ENCODE assay signal across 24 cellular contexts in the genomic region with DNA sequence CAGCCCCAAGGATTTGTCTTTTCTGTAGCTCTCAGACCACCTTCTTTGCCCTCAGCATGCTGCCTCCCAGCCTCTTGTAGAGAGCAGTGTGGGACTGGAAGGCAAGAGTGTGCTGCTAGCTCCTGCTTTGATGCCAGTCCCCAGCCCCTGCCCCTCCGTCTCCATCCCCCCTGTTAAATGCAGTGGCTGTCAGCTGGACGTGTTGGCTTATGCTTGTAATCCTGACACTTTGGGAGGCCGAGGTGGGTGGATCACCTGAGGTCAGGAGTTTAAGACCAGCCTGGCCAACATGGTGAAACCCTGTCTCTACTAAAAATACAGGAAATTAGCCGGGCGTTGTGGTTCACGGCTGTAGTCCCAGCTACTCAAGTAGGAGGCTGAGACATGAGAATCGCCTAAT. TPM values are rescaled to one million over a fixed set of nuclear protein-coding genes. Genes with fewer than 3 reads are reported as not detected.
"Had no signal": no experiment of that assay in that cellular context is flagged by ENCODE, and none has a peak within 500 bp of the region (broad histone marks: within the 10 kb centered on the region; RNA-seq: fewer than 3 reads in every experiment).

No MANE protein-coding gene starts in this region.

- H3K27me3 ChIP-seq: esophagus muscularis mucosa, foreskin keratinocyte, gastroesophageal sphincter, heart left ventricle, hepatocyte, left lung, neural progenitor cell, transverse colon, upper lobe of right lung, uterus had no signal

- ATAC-seq: foreskin keratinocyte; gastroesophageal sphincter; heart left ventricle; left lung; lower lobe of right lung; naive thymus-derived CD8-positive, alpha-beta T cell; psoas muscle; right cardiac atrium; upper lobe of right lung had no signal

- H3K4me1 ChIP-seq: foreskin keratinocyte, neural progenitor cell, uterus had no signal

- H3K4me3 Mint-ChIP-seq: naive thymus-derived CD8-positive, alpha-beta T cell; neural progenitor cell had no signal

- H3K9me3 Mint-ChIP-seq: naive thymus-derived CD8-positive, alpha-beta T cell; neural progenitor cell had no signal

- H3K4me1 Mint-ChIP-seq: neural progenitor cell had no signal

- H3K9me3 ChIP-seq: esophagus muscularis mucosa, gastroesophageal sphincter, heart left ventricle, left lung, lower lobe of right lung, psoas muscle, thoracic aorta, transverse colon, upper lobe of right lung, uterus had no signal

- FAIRE-seq: endothelial cell of umbilical vein, kidney, small intestine had no signal

- H3K27me3 Mint-ChIP-seq: naive thymus-derived CD8-positive, alpha-beta T cell had no signal

- H2AFZ ChIP-seq: hepatocyte, neural progenitor cell had no signal

- H3K27ac Mint-ChIP-seq: neural progenitor cell had no signal

- H3K36me3 ChIP-seq: uterus had no signal

- DNase-seq: dermis blood vessel endothelial cell; effector memory CD4-positive, alpha-beta T cell; foreskin keratinocyte; heart left ventricle; kidney; left lung; lower lobe of right lung; naive thymus-derived CD8-positive, alpha-beta T cell; psoas muscle; right cardiac atrium; small intestine; stimulated activated CD4-positive, alpha-beta T cell treated with anti-CD3 and anti-CD28 coated beads, Interleukin-15, amount 100 ng/mL, for 24 hours; stimulated activated CD4-positive, alpha-beta T cell treated with anti-CD3 and anti-CD28 coated beads, Interleukin-2, amount 100 ng/mL, for 48 hours; stimulated activated naive CD4-positive, alpha-beta T cell treated with Interleukin-2 at 50 U/mL for 16 hours; transverse colon; upper lobe of right lung; uterus had no signal

- H3K4me3 ChIP-seq: coronary artery, esophagus muscularis mucosa, gastroesophageal sphincter, heart left ventricle, hepatocyte, left lung, lower lobe of right lung, neural progenitor cell, psoas muscle, thoracic aorta, transverse colon, upper lobe of right lung, uterus had no signal

- H3K27ac ChIP-seq: coronary artery, esophagus muscularis mucosa, foreskin keratinocyte, gastroesophageal sphincter, heart left ventricle, hepatocyte, left lung, lower lobe of right lung, neural progenitor cell, psoas muscle, thoracic aorta, transverse colon, upper lobe of right lung, uterus had no signal

- H3K4me2 ChIP-seq: hepatocyte, neural progenitor cell had no signal

- H3K9ac ChIP-seq: neural progenitor cell had no signal

RNA-seq across cellular contexts. Expression of gene LRRC75B, which starts 21.6 kb away (rescaled TPM):
- total RNA-seq: naive thymus-derived CD8-positive, alpha-beta T cell had no signal
